ENCODE assay signal across 15 cellular contexts in the genomic region with DNA sequence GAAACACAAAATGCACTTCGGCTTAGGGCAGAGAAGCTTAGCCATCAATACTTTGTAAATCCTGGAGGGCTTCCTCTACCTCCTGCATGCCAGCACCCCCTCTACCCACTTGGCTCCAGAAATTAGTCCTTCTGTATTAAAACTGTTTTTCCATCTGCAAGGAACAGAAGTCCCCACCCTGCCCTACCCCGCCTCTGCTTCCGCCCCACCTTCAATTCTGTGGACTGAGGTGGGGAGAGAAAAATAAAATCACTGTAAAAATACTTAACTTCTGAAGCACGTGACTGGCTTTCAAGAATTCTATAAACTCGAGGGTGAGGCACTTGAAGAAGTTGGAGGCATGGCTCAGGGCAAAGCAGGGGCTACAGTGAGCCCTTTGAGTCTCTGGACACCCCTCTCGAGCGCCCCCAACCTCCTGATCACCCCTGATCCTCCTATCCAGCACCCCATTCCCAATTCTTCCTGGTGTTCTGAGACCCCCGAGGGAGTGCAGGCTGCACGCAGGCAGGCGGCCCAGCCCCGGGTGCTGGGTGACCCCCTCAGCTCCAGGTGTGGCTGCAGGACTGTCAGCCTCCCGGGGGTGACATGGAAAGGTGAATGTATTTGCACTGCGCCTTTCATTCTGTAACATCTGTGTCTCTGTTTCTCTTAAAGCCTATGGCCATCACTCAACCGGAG. TPM values are rescaled to one million over a fixed set of nuclear protein-coding genes. Genes with fewer than 3 reads are reported as not detected.
"Had no signal": no experiment of that assay in that cellular context is flagged by ENCODE, and none has a peak within 500 bp of the region (broad histone marks: within the 10 kb centered on the region; RNA-seq: fewer than 3 reads in every experiment).

No MANE protein-coding gene starts in this region.

- H3K27ac ChIP-seq: brain microvascular endothelial cell, dorsolateral prefrontal cortex, foreskin keratinocyte, skin epidermis had no signal

- H3K4me1 ChIP-seq: foreskin keratinocyte had no signal

- H3K36me3 ChIP-seq: brain microvascular endothelial cell, tibial nerve had no signal

- DNase-seq: activated CD8-positive, alpha-beta memory T cell treated with anti-CD3 and anti-CD28 coated beads, Interleukin-2, amount 10 ng/mL, durations not matched to agents 7 days and 5 days; activated effector memory CD4-positive, alpha-beta T cell treated with anti-CD3 and anti-CD28 coated beads, Interleukin-2, amount 50 U/mL, for 16 hours; activated T-cell treated with anti-CD3 and anti-CD28 coated beads, Interleukin-2, amount 50 U/mL, for 4 hours; amygdala; brain microvascular endothelial cell; dorsolateral prefrontal cortex; foreskin keratinocyte; head of caudate nucleus; natural killer cell; SIG-M5; T-helper 17 cell had no signal

- H3K27me3 Mint-ChIP-seq: activated CD8-positive, alpha-beta memory T cell treated with anti-CD3 and anti-CD28 coated beads, Interleukin-2, amount 10 ng/mL, durations not matched to agents 7 days and 5 days had no signal

- H3K4me3 ChIP-seq: dorsolateral prefrontal cortex, lung, skin epidermis, tibial nerve had no signal

- H3K4me3 Mint-ChIP-seq: activated CD8-positive, alpha-beta memory T cell treated with anti-CD3 and anti-CD28 coated beads, Interleukin-2, amount 10 ng/mL, durations not matched to agents 7 days and 5 days; activated T-cell treated with anti-CD3 and anti-CD28 coated beads, Interleukin-2, amount 50 U/mL, for 4 hours; natural killer cell; T-helper 17 cell had no signal

- H3K36me3 Mint-ChIP-seq: activated CD8-positive, alpha-beta memory T cell treated with anti-CD3 and anti-CD28 coated beads, Interleukin-2, amount 10 ng/mL, durations not matched to agents 7 days and 5 days; activated naive CD4-positive, alpha-beta T cell treated with anti-CD3 and anti-CD28 coated beads, Interleukin-2, amount 50 U/mL, for 72 hours; natural killer cell had no signal

- ATAC-seq: activated CD8-positive, alpha-beta memory T cell treated with anti-CD3 and anti-CD28 coated beads, Interleukin-2, amount 10 ng/mL, durations not matched to agents 7 days and 5 days; activated naive CD4-positive, alpha-beta T cell treated with anti-CD3 and anti-CD28 coated beads, Interleukin-2, amount 50 U/mL, for 72 hours; activated T-cell treated with anti-CD3 and anti-CD28 coated beads, Interleukin-2, amount 50 U/mL, for 4 hours; foreskin keratinocyte; natural killer cell; T-helper 17 cell had no signal

- H3K27me3 ChIP-seq: brain microvascular endothelial cell, tibial nerve had no signal

- H3K27ac Mint-ChIP-seq: activated CD8-positive, alpha-beta memory T cell treated with anti-CD3 and anti-CD28 coated beads, Interleukin-2, amount 10 ng/mL, durations not matched to agents 7 days and 5 days; activated naive CD4-positive, alpha-beta T cell treated with anti-CD3 and anti-CD28 coated beads, Interleukin-2, amount 50 U/mL, for 72 hours; natural killer cell; T-helper 17 cell had no signal

- H3K9me3 Mint-ChIP-seq: activated naive CD4-positive, alpha-beta T cell treated with anti-CD3 and anti-CD28 coated beads, Interleukin-2, amount 50 U/mL, for 72 hours; activated T-cell treated with anti-CD3 and anti-CD28 coated beads, Interleukin-2, amount 50 U/mL, for 4 hours; natural killer cell had no signal

- H3K9me3 ChIP-seq: tibial nerve had no signal

- H3K4me1 Mint-ChIP-seq: activated CD8-positive, alpha-beta memory T cell treated with anti-CD3 and anti-CD28 coated beads, Interleukin-2, amount 10 ng/mL, durations not matched to agents 7 days and 5 days; natural killer cell had no signal

RNA-seq across cellular contexts. Expression of a gene that starts 7.3 kb away (rescaled TPM):
- total RNA-seq: natural killer cell had no signal
